In genomic region chr10:17805921-17806577, GRCh38 we compare ENCODE assay signal across 9 cellular contexts. TPM values are rescaled to one million over a fixed set of nuclear protein-coding genes. Genes with fewer than 3 reads are reported as not detected.
A peak's percentile ranks its signal among the peaks of the same experiment; 100 is the strongest.
DNase-seq lines count a peak whose midpoint lies in the region; ATAC-seq and TF ChIP-seq lines count a peak whose summit lies in the region.
"Had no signal": no experiment of that assay in that cellular context is flagged by ENCODE, and none has a peak within 500 bp of the region (broad histone marks: within the 10 kb centered on the region; RNA-seq: fewer than 3 reads in every experiment).

No MANE protein-coding gene starts in this region.

- H3K36me3 ChIP-seq in sigmoid colon = no peaks in the 10 kb centered on the region

- CTCF ChIA-PET in activated CD8-positive, alpha-beta T cell treated with anti-CD3 and anti-CD28 coated beads for 36 hours (lab: Charles Lee) = interaction anchor here (0.6 kb wide), 1 partner anchor 110 kb away, joined by 3 read pairs; no protein-coding TSS in a partner anchor

- 26 to 35% methylated on average over 7 of the region's 7 CpGs for WGBS in sigmoid colon, 2 donors

- TF ChIP-seq EP300 in sigmoid colon (IDR thresholded peaks at IDR 0.05) = no peak

- H3K9me3 Mint-ChIP-seq in activated CD8-positive, alpha-beta T cell treated with anti-CD3 and anti-CD28 coated beads for 36 hours = no peaks in the 10 kb centered on the region

- H3K4me3 Mint-ChIP-seq in activated CD8-positive, alpha-beta T cell treated with anti-CD3 and anti-CD28 coated beads for 36 hours = no peak overlapping the region

- peaks cover 17% of the 10 kb centered on the region for H3K27me3 Mint-ChIP-seq in activated CD8-positive, alpha-beta T cell treated with anti-CD3 and anti-CD28 coated beads for 36 hours

- POLR2A ChIA-PET in activated CD8-positive, alpha-beta T cell treated with anti-CD3 and anti-CD28 coated beads for 36 hours (lab: Charles Lee) = no interaction called here

- intact Hi-C loops in activated CD8-positive, alpha-beta T cell treated with anti-CD3 and anti-CD28 coated beads for 36 hours (cut with micrococcal nuclease) = no loop called here
- intact Hi-C loops in sigmoid colon (cut with DNase I) = no loop called here

- no peak overlapping the region for H3K4me3 ChIP-seq in sigmoid colon
- H3K4me3 ChIP-seq: skin epidermis had no signal

- no peaks in the 10 kb centered on the region for H3K27me3 ChIP-seq in sigmoid colon

- peak; percentile 67 for TF ChIP-seq CTCF in activated CD8-positive, alpha-beta T cell treated with anti-CD3 and anti-CD28 coated beads for 36 hours (IDR thresholded peaks at IDR 0.05)
- no peak for TF ChIP-seq CTCF in sigmoid colon (IDR thresholded peaks at IDR 0.05)

- H3K9me3 ChIP-seq in sigmoid colon = peaks cover 0 to 4% (median 0%) of the 10 kb centered on the region in 4 donors

- no peaks in the 10 kb centered on the region for H3K36me3 Mint-ChIP-seq in activated CD8-positive, alpha-beta T cell treated with anti-CD3 and anti-CD28 coated beads for 36 hours (ENCODE audit: low read depth)

- no peak for TF ChIP-seq POLR2A in sigmoid colon (IDR thresholded peaks at IDR 0.05)

- peak; percentile 60 for DNase-seq in activated CD8-positive, alpha-beta memory T cell treated with anti-CD3 and anti-CD28 coated beads for 24 hours
- no peak for DNase-seq in activated CD8-positive, alpha-beta memory T cell treated with anti-CD3 and anti-CD28 coated beads, Interleukin-2, amount 50 U/mL, for 4 hours
- peak; percentile 75 for DNase-seq in activated CD8-positive, alpha-beta T cell treated with anti-CD3 and anti-CD28 coated beads for 36 hours
- DNase-seq in stimulated activated CD4-positive, alpha-beta T cell treated with anti-CD3 and anti-CD28 coated beads, Interleukin-4, amount 100 ng/mL, for 24 hours = peak; percentile 12
- no peak for DNase-seq in sigmoid colon
- DNase-seq in D341Med (ENCODE audit: low spot score) = no peak
- DNase-seq in OCI-M2 (lab: John Stamatoyannopoulos, UW; ENCODE audit: unreplicated experiment) = no peak

- H3K4me1 Mint-ChIP-seq in activated CD8-positive, alpha-beta T cell treated with anti-CD3 and anti-CD28 coated beads for 36 hours (ENCODE audit: low read depth) = peaks cover 26% of the 10 kb centered on the region

- H3K27ac Mint-ChIP-seq in activated CD8-positive, alpha-beta T cell treated with anti-CD3 and anti-CD28 coated beads for 36 hours = no peak overlapping the region

- H3K4me1 ChIP-seq in sigmoid colon = no peaks in the 10 kb centered on the region

- ATAC-seq in HG02759 (IDR thresholded peaks at IDR 0.05; ENCODE audit: unreplicated experiment) = peak; percentile 79
- peak; percentile 94 for ATAC-seq in activated CD8-positive, alpha-beta T cell treated with anti-CD3 and anti-CD28 coated beads for 36 hours

- no peak overlapping the region for H3K27ac ChIP-seq in sigmoid colon
- H3K27ac ChIP-seq: skin epidermis had no signal

RNA-seq across cellular contexts. Expression of gene MRC1, which starts 3.1 kb away (rescaled TPM):
- total RNA-seq in activated CD8-positive, alpha-beta T cell treated with anti-CD3 and anti-CD28 coated beads for 36 hours = not detected
- 10 to 100 TPM; 18.8 to 71.7 (median 44.4) TPM for total RNA-seq in sigmoid colon
- 10 to 100 TPM in 1 of 3 donors, 1 to 10 TPM in 2; 5.4 to 28.0 (median 8.8) TPM for polyA plus RNA-seq in sigmoid colon

RNA-seq across cellular contexts. Expression of gene TMEM236, which starts 54.0 kb away (rescaled TPM):
- under 1 TPM; 0.11 to 0.16 TPM for total RNA-seq in activated CD8-positive, alpha-beta T cell treated with anti-CD3 and anti-CD28 coated beads for 36 hours
- total RNA-seq in sigmoid colon = 1 to 10 TPM in 2 of 4 donors, under 1 TPM in 2; 0.28 to 1.8 (median 1.00) TPM
- 10 to 100 TPM in 1 of 3 donors, 1 to 10 TPM in 2; 2.4 to 10.5 (median 4.9) TPM for polyA plus RNA-seq in sigmoid colon

Comparison
In these comparisons a context has a peak if more than half of its experiments do, and no peak if none do; other contexts are left out.
1. DNase-seq: peak in activated CD8-positive, alpha-beta memory T cell treated with anti-CD3 and anti-CD28 coated beads for 24 hours (single experiment), activated CD8-positive, alpha-beta T cell treated with anti-CD3 and anti-CD28 coated beads for 36 hours (single experiment) and stimulated activated CD4-positive, alpha-beta T cell treated with anti-CD3 and anti-CD28 coated beads, Interleukin-4, amount 100 ng/mL, for 24 hours (single experiment); none in activated CD8-positive, alpha-beta memory T cell treated with anti-CD3 and anti-CD28 coated beads, Interleukin-2, amount 50 U/mL, for 4 hours (single experiment), sigmoid colon (single experiment), D341Med (single experiment) and OCI-M2 (single experiment).
2. RNA of gene MRC1, which starts 3.1 kb away (total RNA-seq): 18.8 to 71.7 TPM in sigmoid colon; not detected in activated CD8-positive, alpha-beta T cell treated with anti-CD3 and anti-CD28 coated beads for 36 hours; every median in the first group is over 10 times any median in the second.